9 cellular contexts compared by ENCODE assay signal in the genomic region with DNA sequence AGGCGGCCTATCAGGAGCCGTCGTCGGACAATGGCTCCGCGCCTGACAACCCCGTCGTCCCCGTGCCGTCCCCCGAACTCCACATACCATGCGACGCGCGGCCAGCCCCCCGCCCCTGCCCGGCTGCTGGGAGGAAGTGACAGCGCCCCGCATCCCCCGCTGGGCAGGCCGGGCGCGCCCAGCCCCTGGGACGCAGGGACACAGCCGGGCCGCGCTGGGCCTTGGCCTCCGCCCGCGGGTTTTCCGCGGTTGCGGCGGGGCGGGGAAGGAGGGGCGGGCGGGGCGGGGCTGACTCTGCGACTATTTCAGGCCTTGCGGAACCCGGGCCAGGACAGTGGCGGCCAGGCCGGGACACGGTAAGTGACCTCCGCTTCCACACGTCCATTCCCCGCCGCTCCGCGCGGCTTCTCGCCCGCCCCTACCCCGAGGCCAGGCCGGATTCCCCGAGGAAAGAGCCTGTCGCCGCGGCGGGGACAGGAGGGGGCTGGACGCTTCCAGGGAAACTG. TPM values are rescaled to one million over a fixed set of nuclear protein-coding genes. Genes with fewer than 3 reads are reported as not detected.
DNase-seq lines count a peak whose midpoint lies in the region; ATAC-seq, FAIRE-seq and TF ChIP-seq lines count a peak whose summit lies in the region.
"Had no signal": no experiment of that assay in that cellular context is flagged by ENCODE, and none has a peak within 500 bp of the region (broad histone marks: within the 10 kb centered on the region; RNA-seq: fewer than 3 reads in every experiment).

A gene with protein sequence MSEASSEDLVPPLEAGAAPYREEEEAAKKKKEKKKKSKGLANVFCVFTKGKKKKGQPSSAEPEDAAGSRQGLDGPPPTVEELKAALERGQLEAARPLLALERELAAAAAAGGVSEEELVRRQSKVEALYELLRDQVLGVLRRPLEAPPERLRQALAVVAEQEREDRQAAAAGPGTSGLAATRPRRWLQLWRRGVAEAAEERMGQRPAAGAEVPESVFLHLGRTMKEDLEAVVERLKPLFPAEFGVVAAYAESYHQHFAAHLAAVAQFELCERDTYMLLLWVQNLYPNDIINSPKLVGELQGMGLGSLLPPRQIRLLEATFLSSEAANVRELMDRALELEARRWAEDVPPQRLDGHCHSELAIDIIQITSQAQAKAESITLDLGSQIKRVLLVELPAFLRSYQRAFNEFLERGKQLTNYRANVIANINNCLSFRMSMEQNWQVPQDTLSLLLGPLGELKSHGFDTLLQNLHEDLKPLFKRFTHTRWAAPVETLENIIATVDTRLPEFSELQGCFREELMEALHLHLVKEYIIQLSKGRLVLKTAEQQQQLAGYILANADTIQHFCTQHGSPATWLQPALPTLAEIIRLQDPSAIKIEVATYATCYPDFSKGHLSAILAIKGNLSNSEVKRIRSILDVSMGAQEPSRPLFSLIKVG (plus strand): TSS at position 334 of the 506 bp plus-strand sequence. CDS start 2,997 bp downstream, outside the sequence.

- POLR2A ChIA-PET in A549 (lab: Yijun Ruan, JAX) = interaction anchor here (1.0 to 1.8 kb wide), 3 partner anchors 14 to 18 kb away, joined by 3 to 11 read pairs (median 8); no protein-coding TSS in a partner anchor

- TF ChIP-seq CTCF in A549 (IDR thresholded peaks at IDR 0.05) (no peak), GM20000 (IDR thresholded peaks at IDR 0.05; ENCODE audit: extremely low read depth, missing control alignments) (no peak), ascending aorta (IDR thresholded peaks at IDR 0.05) (no peak)

- peak; percentile 27 to 46 for ATAC-seq in A549
- ATAC-seq in stimulated activated effector memory CD8-positive, alpha-beta T cell treated with anti-CD3 and anti-CD28 coated beads, Interleukin-12 subunit alpha, Interleukin-12 subunit beta, amount 100 ng/mL, for 72 hours = peak; percentile 29
- ATAC-seq in HG02588 (IDR thresholded peaks at IDR 0.05; ENCODE audit: unreplicated experiment) = no peak

- no peaks in the 10 kb centered on the region for H3K27me3 ChIP-seq in ascending aorta
- H3K27me3 ChIP-seq in iPS-20b (ENCODE audit: insufficient read depth, low read length) = peaks cover 68% of the 10 kb centered on the region

- peak within 1 kb of the TSS; percentile 51 for H3K4me3 Mint-ChIP-seq in stimulated activated effector memory CD8-positive, alpha-beta T cell treated with anti-CD3 and anti-CD28 coated beads, Interleukin-12 subunit alpha, Interleukin-12 subunit beta, amount 100 ng/mL, for 72 hours

- intact Hi-C loops in ascending aorta (cut with DNase I) = no loop called here

- no peak for TF ChIP-seq RAD21 in A549 (conservative IDR thresholded peaks at IDR 0.05 in 1 of 2, IDR thresholded peaks at IDR 0.05 in 1 of 2)

- CTCF ChIA-PET in A549 (lab: Yijun Ruan, JAX) = interaction anchor here (0.6 to 24.1 kb wide), 13 partner anchors 8 to 211 kb away, joined by 3 to 544 read pairs (median 6); a partner anchor contains a TSS

- WGBS in A549 (ENCODE audit: missing lambda C conversion rate) = 4% methylated on average over 14 of the region's 61 CpGs

- TF ChIP-seq POLR2A in A549 (IDR thresholded peaks at IDR 0.05; ENCODE audit: low read length) = peak; percentile 99

- no peaks in the 10 kb centered on the region for H3K9me3 Mint-ChIP-seq in stimulated activated effector memory CD8-positive, alpha-beta T cell treated with anti-CD3 and anti-CD28 coated beads, Interleukin-12 subunit alpha, Interleukin-12 subunit beta, amount 100 ng/mL, for 72 hours

- DNase-seq in A549 (ENCODE audit: low read depth in 1 of 2, low spot score in 1 of 2) = peak in 1 of 2 experiments; percentile 68
- DNase-seq in GM20000 (ENCODE audit: low spot score) = peak; percentile 80
- DNase-seq in ascending aorta (ENCODE audit: low spot score in 2 of 2) = peak in 1 of 2 donors; percentile 78
- DNase-seq in stimulated activated effector memory CD8-positive, alpha-beta T cell treated with anti-CD3 and anti-CD28 coated beads, Interleukin-12 subunit alpha, Interleukin-12 subunit beta, amount 100 ng/mL, for 72 hours (ENCODE audit: low spot score in 2 of 2) = no peak
- no peak for DNase-seq in GM19240 (ENCODE audit: insufficient read length, low spot score)
- no peak for DNase-seq in DMS153 treated with DMSO at 0.1 percent for 48 hours (lab: John Stamatoyannopoulos, UW; ENCODE audit: unreplicated experiment)

- no peaks in the 10 kb centered on the region for H3K36me3 Mint-ChIP-seq in stimulated activated effector memory CD8-positive, alpha-beta T cell treated with anti-CD3 and anti-CD28 coated beads, Interleukin-12 subunit alpha, Interleukin-12 subunit beta, amount 100 ng/mL, for 72 hours

- H3K36me3 ChIP-seq in ascending aorta (no peaks in the 10 kb centered on the region), iPS-20b (ENCODE audit: insufficient read depth, low read depth, low read length) (no peaks in the 10 kb centered on the region)

- H3K27ac ChIP-seq in A549 = peak within 1 kb of the TSS; percentile 96 to 98
- peak within 1 kb of the TSS; percentile 69 to 86 for H3K27ac ChIP-seq in ascending aorta
- no peak within 1 kb of the TSS for H3K27ac ChIP-seq in iPS-20b (ENCODE audit: low read length)

- H3K4me3 ChIP-seq in A549 = peak within 1 kb of the TSS; percentile 83
- peak within 1 kb of the TSS; percentile 74 to 84 for H3K4me3 ChIP-seq in ascending aorta
- peak within 1 kb of the TSS; percentile 58; the same call in 1 of the 2 replicates for H3K4me3 ChIP-seq in iPS-20b (ENCODE audit: low read length)

- TF ChIP-seq EP300 in A549 (IDR thresholded peaks at IDR 0.05) = no peak

- FAIRE-seq in A549 (lab: Jason Lieb, UNC) = no peak
- FAIRE-seq: GM18507 had no signal

- H3K4me1 ChIP-seq in A549 = peaks cover 71% of the 10 kb centered on the region
- H3K4me1 ChIP-seq in ascending aorta = peaks cover 0 to 30% of the 10 kb centered on the region in 2 donors
- H3K4me1 ChIP-seq in iPS-20b (ENCODE audit: insufficient read depth, low read length) = peaks cover 4% of the 10 kb centered on the region; the same call in 1 of the 2 replicates

- H3K9me3 ChIP-seq in A549 (no peaks in the 10 kb centered on the region), ascending aorta (no peaks in the 10 kb centered on the region), iPS-20b (ENCODE audit: insufficient read depth, low read depth, low read length) (no peaks in the 10 kb centered on the region)

- no peak within 1 kb of the TSS for H3K27ac Mint-ChIP-seq in stimulated activated effector memory CD8-positive, alpha-beta T cell treated with anti-CD3 and anti-CD28 coated beads, Interleukin-12 subunit alpha, Interleukin-12 subunit beta, amount 100 ng/mL, for 72 hours

- H3K4me2 ChIP-seq in A549 = peak within 1 kb of the TSS; percentile 94

- H3K9ac ChIP-seq in iPS-20b (ENCODE audit: low read depth, low read length) = peak within 1 kb of the TSS; percentile 53; the same call in 1 of the 2 replicates

- H3K4me1 Mint-ChIP-seq in stimulated activated effector memory CD8-positive, alpha-beta T cell treated with anti-CD3 and anti-CD28 coated beads, Interleukin-12 subunit alpha, Interleukin-12 subunit beta, amount 100 ng/mL, for 72 hours = peaks cover 6% of the 10 kb centered on the region

TF ChIP-seq in A549, 52 proteins besides CTCF, POLR2A, EP300 and RAD21:
- TF ChIP-seq, protein P1, sequence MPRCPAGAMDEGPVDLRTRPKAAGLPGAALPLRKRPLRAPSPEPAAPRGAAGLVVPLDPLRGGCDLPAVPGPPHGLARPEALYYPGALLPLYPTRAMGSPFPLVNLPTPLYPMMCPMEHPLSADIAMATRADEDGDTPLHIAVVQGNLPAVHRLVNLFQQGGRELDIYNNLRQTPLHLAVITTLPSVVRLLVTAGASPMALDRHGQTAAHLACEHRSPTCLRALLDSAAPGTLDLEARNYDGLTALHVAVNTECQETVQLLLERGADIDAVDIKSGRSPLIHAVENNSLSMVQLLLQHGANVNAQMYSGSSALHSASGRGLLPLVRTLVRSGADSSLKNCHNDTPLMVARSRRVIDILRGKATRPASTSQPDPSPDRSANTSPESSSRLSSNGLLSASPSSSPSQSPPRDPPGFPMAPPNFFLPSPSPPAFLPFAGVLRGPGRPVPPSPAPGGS (IDR thresholded peaks at IDR 0.05) = peak; percentile 85
- TF ChIP-seq JUN (IDR thresholded peaks at IDR 0.05) (peak in 1 of 2 experiments; percentile 93; a peak in 4 of 5 replicates), POLR2AphosphoS2 (conservative IDR thresholded peaks at IDR 0.05; ENCODE audit: low read length) (no peak)
- TF ChIP-seq, protein P2, sequence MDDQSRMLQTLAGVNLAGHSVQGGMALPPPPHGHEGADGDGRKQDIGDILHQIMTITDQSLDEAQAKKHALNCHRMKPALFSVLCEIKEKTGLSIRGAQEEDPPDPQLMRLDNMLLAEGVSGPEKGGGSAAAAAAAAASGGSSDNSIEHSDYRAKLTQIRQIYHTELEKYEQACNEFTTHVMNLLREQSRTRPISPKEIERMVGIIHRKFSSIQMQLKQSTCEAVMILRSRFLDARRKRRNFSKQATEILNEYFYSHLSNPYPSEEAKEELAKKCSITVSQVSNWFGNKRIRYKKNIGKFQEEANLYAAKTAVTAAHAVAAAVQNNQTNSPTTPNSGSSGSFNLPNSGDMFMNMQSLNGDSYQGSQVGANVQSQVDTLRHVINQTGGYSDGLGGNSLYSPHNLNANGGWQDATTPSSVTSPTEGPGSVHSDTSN (IDR thresholded peaks at IDR 0.05) = peak; percentile 44; the same call in 1 of the 2 replicates
- TF ChIP-seq, protein P3, sequence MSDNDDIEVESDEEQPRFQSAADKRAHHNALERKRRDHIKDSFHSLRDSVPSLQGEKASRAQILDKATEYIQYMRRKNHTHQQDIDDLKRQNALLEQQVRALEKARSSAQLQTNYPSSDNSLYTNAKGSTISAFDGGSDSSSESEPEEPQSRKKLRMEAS (IDR thresholded peaks at IDR 0.05) = peak; percentile 48
- TF ChIP-seq, protein P4, sequence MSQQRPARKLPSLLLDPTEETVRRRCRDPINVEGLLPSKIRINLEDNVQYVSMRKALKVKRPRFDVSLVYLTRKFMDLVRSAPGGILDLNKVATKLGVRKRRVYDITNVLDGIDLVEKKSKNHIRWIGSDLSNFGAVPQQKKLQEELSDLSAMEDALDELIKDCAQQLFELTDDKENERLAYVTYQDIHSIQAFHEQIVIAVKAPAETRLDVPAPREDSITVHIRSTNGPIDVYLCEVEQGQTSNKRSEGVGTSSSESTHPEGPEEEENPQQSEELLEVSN (IDR thresholded peaks at IDR 0.05; ENCODE audit: borderline replicate concordance, low read depth) = 0 out of 2 replicates have a peak, but pooled peaks have one; percentile 26
TF ChIP-seq in A549: peak in this region for 5.

RNA-seq across cellular contexts. Expression of the gene that starts here (rescaled TPM):
- polyA plus RNA-seq in A549 (2011; rRNA removed) (222 and 249 TPM in 2 replicates), A549 (2017; fragmentation: RNase III; extraction: RNeasy Plus Mini Kit Qiagen cat#74134 plus additional on column Dnase treatment) (254 to 344 TPM (median 332 TPM) in 3 replicates)
- polyA plus RNA-seq in A549 (2012; cell fraction: cytosol; rRNA removed) = 330 and 432 TPM in 2 replicates
- polyA plus RNA-seq in A549 (2012; cell fraction: nucleus; rRNA removed) = 944 and 1,061 TPM in 2 replicates
- 229 and 304 TPM in 2 replicates for polyA minus RNA-seq in A549 (2011; rRNA and poly(A)+ RNA removed)
- 133 TPM for total RNA-seq in ascending aorta
